Comparison of ENCODE assay signal across 8 cellular contexts in the genomic region with DNA sequence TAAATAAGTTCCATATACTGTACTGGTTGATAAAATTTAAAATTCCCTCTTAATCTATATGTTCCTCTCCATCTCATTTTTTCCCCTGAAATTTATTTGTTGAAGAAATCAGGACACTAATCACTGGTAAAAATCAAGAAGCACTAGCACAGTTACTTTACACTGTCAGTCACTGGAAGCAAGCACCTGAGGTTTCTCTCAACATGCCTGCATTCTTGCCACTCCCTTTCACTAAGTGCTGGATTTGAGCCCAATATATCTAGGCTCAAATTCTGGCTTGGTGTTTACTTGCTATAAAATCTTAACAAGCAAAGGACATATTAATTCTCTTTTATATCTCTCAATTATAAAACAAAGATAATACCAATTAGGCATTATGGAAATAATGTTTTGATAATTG. TPM values are rescaled to one million over a fixed set of nuclear protein-coding genes. Genes with fewer than 3 reads are reported as not detected.
DNase-seq lines count a peak whose midpoint lies in the region; FAIRE-seq and TF ChIP-seq lines count a peak whose summit lies in the region.

No MANE protein-coding gene starts in this region.

- H3K36me3 ChIP-seq in cardiac muscle cell (no peaks in the 10 kb centered on the region), brain microvascular endothelial cell (replicated peaks) (peaks cover 3% of the 10 kb centered on the region)

- no peak for FAIRE-seq in urothelium cell line (lab: Jason Lieb, UNC)

- peaks cover 14% of the 10 kb centered on the region for H3K4me1 ChIP-seq in cardiac muscle cell (ENCODE audit: low read depth)

- H3K27ac ChIP-seq in cardiac muscle cell (peak overlapping the region; percentile 97), brain microvascular endothelial cell (peak overlapping the region; percentile 95)

- intact Hi-C loops in cardiac septum (cut with DNase I) = loop anchor here (2.0 to 10.0 kb wide), 4 partner anchors 217 to 475 kb away; a partner anchor contains a TSS

- in situ Hi-C loops in brain microvascular endothelial cell (cut with HindIII; ENCODE audit: low pct_ligation_motif_present, low sequenced_read_pairs) = no loop called here

- H3K9me3 ChIP-seq in cardiac muscle cell (ENCODE audit: low read depth) = no peaks in the 10 kb centered on the region

- TF ChIP-seq CTCF in cardiac muscle cell (IDR thresholded peaks at IDR 0.05; ENCODE audit: low read depth, low read length) (no peak), brain microvascular endothelial cell (IDR thresholded peaks at IDR 0.05; ENCODE audit: low read depth, low read length, missing control alignments) (no peak)

- H3K27me3 ChIP-seq in cardiac muscle cell = no peaks in the 10 kb centered on the region
- no peaks in the 10 kb centered on the region for H3K27me3 ChIP-seq in brain microvascular endothelial cell (replicated peaks)

- DNase-seq in cardiac muscle cell (ENCODE audit: low read depth in 1 of 2, low spot score in 1 of 2) (peak; percentile 37 to 42), cardiac septum (ENCODE audit: low spot score) (no peak), brain microvascular endothelial cell (no peak), lung microvascular endothelial cell (ENCODE audit: low read depth in 2 of 2) (peak; percentile 37), urothelium cell line (ENCODE audit: low spot score) (peak; percentile 2), ureter (ENCODE audit: low spot score) (no peak), HUDEP-2 (lab: John Stamatoyannopoulos, UW; ENCODE audit: unreplicated experiment in 76 of 76) (no peak)
- DNase-seq in stimulated activated CD4-positive, alpha-beta T cell treated with anti-CD3 and anti-CD28 coated beads, Interleukin-2, amount 100 ng/mL, for 48 hours = no peak

- H3K4me3 ChIP-seq in cardiac muscle cell (peak overlapping the region; percentile 13), brain microvascular endothelial cell (ENCODE audit: low read depth, low read length) (no peak overlapping the region)

RNA-seq across cellular contexts. Expression of a gene that starts 58.7 kb away (rescaled TPM):
- 17.1 and 24.4 TPM in 2 replicates for total RNA-seq in cardiac muscle cell
- 24.0 and 31.0 TPM in 2 replicates for polyA plus RNA-seq in cardiac muscle cell
- 77.7 TPM for total RNA-seq in cardiac septum
- total RNA-seq in lung microvascular endothelial cell = 28.8 and 29.6 TPM in 2 replicates
- 86.5 TPM for total RNA-seq in ureter

Comparison
In these comparisons a context has a peak if more than half of its experiments do, and no peak if none do; other contexts are left out.
1. DNase-seq: peak in cardiac muscle cell (2 of 2), lung microvascular endothelial cell (2 of 2) and urothelium cell line (single experiment); none in cardiac septum (single experiment), brain microvascular endothelial cell (single experiment), ureter (single experiment), HUDEP-2 (0 of 76) and stimulated activated CD4-positive, alpha-beta T cell treated with anti-CD3 and anti-CD28 coated beads, Interleukin-2, amount 100 ng/mL, for 48 hours (0 of 2).